In the genomic region with DNA sequence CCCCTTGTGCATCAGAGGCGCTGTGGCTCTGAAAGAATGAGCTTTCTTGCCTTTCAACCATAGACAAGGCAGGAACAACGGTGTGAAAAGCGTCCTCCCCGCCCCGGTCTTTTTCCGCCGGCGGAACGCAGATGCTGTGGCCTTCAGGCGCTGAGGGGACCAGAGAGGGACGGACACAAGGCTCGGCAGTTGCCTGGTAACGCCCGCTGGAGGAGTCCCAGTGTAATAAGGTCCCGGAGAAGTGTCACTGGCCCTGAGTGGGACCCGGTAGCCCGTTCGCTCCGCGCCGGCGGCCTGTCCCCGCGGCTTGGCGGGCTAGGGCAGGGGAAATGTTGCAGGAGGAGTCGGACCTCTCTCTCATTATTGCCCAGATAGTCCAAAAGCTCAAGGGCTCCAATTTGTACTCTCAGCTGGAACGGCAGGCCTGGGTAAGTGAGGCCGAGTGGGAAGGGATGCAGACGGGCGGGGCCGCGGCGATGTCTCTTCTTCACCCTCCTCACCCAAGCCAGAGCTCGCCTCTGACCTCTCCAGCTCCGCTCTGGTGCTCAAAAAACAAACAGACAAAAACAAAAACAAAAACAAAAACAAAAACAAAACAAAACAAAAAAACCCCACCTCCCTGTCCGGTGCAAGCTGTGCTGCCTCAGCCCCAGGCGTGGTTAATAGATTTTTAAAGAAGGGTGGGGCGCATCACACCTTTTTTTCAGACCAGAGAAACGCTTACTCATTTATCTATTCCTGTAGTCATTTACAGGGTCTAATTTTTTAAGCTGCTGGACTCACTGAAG, we compare ENCODE assay signal across 8 cellular contexts. TPM values are rescaled to one million over a fixed set of nuclear protein-coding genes. Genes with fewer than 3 reads are reported as not detected.
DNase-seq lines count a peak whose midpoint lies in the region; ATAC-seq and TF ChIP-seq lines count a peak whose summit lies in the region.

A gene with protein sequence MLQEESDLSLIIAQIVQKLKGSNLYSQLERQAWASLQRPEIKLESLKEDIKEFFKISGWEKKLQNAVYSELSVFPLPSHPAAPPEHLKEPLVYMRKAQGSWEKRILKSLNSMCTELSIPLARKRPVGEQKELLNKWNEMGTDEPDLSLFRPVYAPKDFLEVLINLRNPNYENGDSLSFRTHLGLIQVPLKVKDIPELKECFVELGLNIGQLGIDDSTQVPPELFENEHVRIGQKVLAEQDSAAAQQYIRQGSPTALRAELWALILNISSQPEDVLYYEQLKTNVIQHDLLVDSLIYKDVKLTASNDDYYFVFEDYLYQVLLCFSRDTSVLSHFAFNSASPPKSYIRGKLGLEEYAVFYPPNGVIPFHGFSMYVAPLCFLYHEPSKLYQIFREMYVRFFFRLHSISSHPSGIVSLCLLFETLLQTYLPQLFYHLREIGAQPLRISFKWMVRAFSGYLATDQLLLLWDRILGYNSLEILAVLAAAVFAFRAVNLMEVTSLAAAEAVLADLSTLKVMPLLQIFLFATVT (plus strand): TSS at position 220 of the 788 bp plus-strand sequence. CDS start 110 bp downstream, at position 330.

- peak within 1 kb of the TSS; percentile 44 to 75 for H3K4me3 ChIP-seq in CD4-positive, alpha-beta memory T cell (ENCODE audit: low read length in 2 of 2)
- H3K4me3 ChIP-seq in ectodermal cell (ENCODE audit: insufficient read depth, low read depth, low read length) (peak within 1 kb of the TSS; percentile 97), lung (peak within 1 kb of the TSS; percentile 90)

- H3K4me1 ChIP-seq in CD4-positive, alpha-beta memory T cell (ENCODE audit: insufficient read depth, low read length), result peaks cover 17% of the 10 kb centered on the region
- no peaks in the 10 kb centered on the region for H3K4me1 ChIP-seq in ectodermal cell (ENCODE audit: control insufficient read depth, insufficient read depth, low read length)
- peaks cover 0 to 3% of the 10 kb centered on the region in 2 donors for H3K4me1 ChIP-seq in lung (ENCODE audit: control insufficient read depth in 2 of 2, insufficient read depth in 2 of 2, low read length in 2 of 2)

- CTCF ChIA-PET in CD4-positive, alpha-beta memory T cell (lab: Charles Lee; ENCODE audit: partially characterized antibody), result interaction anchor here (0.6 to 1.4 kb wide), 10 partner anchors 27 to 722 kb away, joined by 3 to 5 read pairs (median 3); a partner anchor contains a TSS
- CTCF ChIA-PET in activated CD8-positive, alpha-beta T cell treated with anti-CD3 and anti-CD28 coated beads for 36 hours (lab: Charles Lee), result interaction anchor here (0.6 to 1.6 kb wide), 8 partner anchors 15 to 596 kb away, joined by 3 to 8 read pairs (median 4); no protein-coding TSS in a partner anchor

- peaks cover 1 to 2% of the 10 kb centered on the region in 2 donors for H3K27me3 Mint-ChIP-seq in CD4-positive, alpha-beta memory T cell
- H3K27me3 Mint-ChIP-seq in activated CD8-positive, alpha-beta T cell treated with anti-CD3 and anti-CD28 coated beads for 36 hours, result peaks cover 2% of the 10 kb centered on the region

- H3K4me3 Mint-ChIP-seq in CD4-positive, alpha-beta memory T cell, result peak within 1 kb of the TSS; percentile 91 to 99 (median 96)
- H3K4me3 Mint-ChIP-seq in activated CD8-positive, alpha-beta T cell treated with anti-CD3 and anti-CD28 coated beads for 36 hours, result peak within 1 kb of the TSS; percentile 96

- peaks cover 0 to 2% (median 0%) of the 10 kb centered on the region in 8 donors for H3K9me3 Mint-ChIP-seq in CD4-positive, alpha-beta memory T cell
- H3K9me3 Mint-ChIP-seq in activated CD8-positive, alpha-beta T cell treated with anti-CD3 and anti-CD28 coated beads for 36 hours, result no peaks in the 10 kb centered on the region

- peaks cover 6 to 9% of the 10 kb centered on the region in 2 donors for H3K36me3 Mint-ChIP-seq in CD4-positive, alpha-beta memory T cell
- H3K36me3 Mint-ChIP-seq in activated CD8-positive, alpha-beta T cell treated with anti-CD3 and anti-CD28 coated beads for 36 hours (ENCODE audit: low read depth), result no peaks in the 10 kb centered on the region

- TF ChIP-seq CTCF in activated CD8-positive, alpha-beta T cell treated with anti-CD3 and anti-CD28 coated beads for 36 hours (IDR thresholded peaks at IDR 0.05), result no peak
- no peak for TF ChIP-seq CTCF in lung (IDR thresholded peaks at IDR 0.05; ENCODE audit: control extremely low read depth, extremely low read depth)

- peak within 1 kb of the TSS; percentile 89 to 99 (median 98) for H3K27ac Mint-ChIP-seq in CD4-positive, alpha-beta memory T cell
- H3K27ac Mint-ChIP-seq in activated CD8-positive, alpha-beta T cell treated with anti-CD3 and anti-CD28 coated beads for 36 hours, result peak within 1 kb of the TSS; percentile 96

- intact Hi-C loops in CD4-positive, alpha-beta memory T cell (cut with micrococcal nuclease), result loop anchor here (1.0 to 10.0 kb wide), 7 partner anchors 273 to 1419 kb away; a partner anchor contains a TSS
- intact Hi-C loops in activated CD8-positive, alpha-beta T cell treated with anti-CD3 and anti-CD28 coated beads for 36 hours (cut with micrococcal nuclease), result loop anchor here (10.0 kb wide), 2 partner anchors 271 to 421 kb away; no protein-coding TSS in a partner anchor

- DNase-seq in CD4-positive, alpha-beta memory T cell, result peak; percentile 87 to 90 (median 89)
- DNase-seq in HK-2 (ENCODE audit: unreplicated experiment), result peak; percentile 92
- peak; percentile 44 for DNase-seq in NCI-H82 treated with DMSO at 0.1 percent for 48 hours (lab: John Stamatoyannopoulos, UW; ENCODE audit: unreplicated experiment)
- DNase-seq in activated CD8-positive, alpha-beta T cell treated with anti-CD3 and anti-CD28 coated beads for 36 hours, result peak; percentile 91
- peak; percentile 89 for DNase-seq in lung (ENCODE audit: low spot score)
- peak; percentile 77 to 79 (median 79) for DNase-seq in stimulated activated CD4-positive, alpha-beta T cell treated with anti-CD3 and anti-CD28 coated beads, TNF-alpha, amount 100 ng/mL, for 4 hours (ENCODE audit: low read depth in 3 of 3)

- H3K9me3 ChIP-seq in CD4-positive, alpha-beta memory T cell (ENCODE audit: control insufficient read depth in 1 of 2, low read length in 2 of 2), result no peaks in the 10 kb centered on the region
- H3K9me3 ChIP-seq in ectodermal cell (ENCODE audit: control insufficient read depth, low read length) (no peaks in the 10 kb centered on the region), lung (ENCODE audit: control insufficient read depth in 2 of 2, insufficient read depth in 1 of 2, low read length in 1 of 2) (no peaks in the 10 kb centered on the region)

- peak within 1 kb of the TSS; percentile 81 for H3K27ac ChIP-seq in CD4-positive, alpha-beta memory T cell (ENCODE audit: low read depth, low read length)
- no peak within 1 kb of the TSS for H3K27ac ChIP-seq in ectodermal cell (ENCODE audit: insufficient read depth, low read depth, low read length, poor library complexity, severe bottlenecking)
- H3K27ac ChIP-seq in lung (ENCODE audit: low read depth in 1 of 2, low read length in 1 of 2), result peak within 1 kb of the TSS; percentile 84 to 91

- peaks cover 18 to 38% (median 26%) of the 10 kb centered on the region in 4 donors for H3K4me1 Mint-ChIP-seq in CD4-positive, alpha-beta memory T cell
- peaks cover 21% of the 10 kb centered on the region for H3K4me1 Mint-ChIP-seq in activated CD8-positive, alpha-beta T cell treated with anti-CD3 and anti-CD28 coated beads for 36 hours (ENCODE audit: low read depth)

- no peaks in the 10 kb centered on the region for H3K27me3 ChIP-seq in CD4-positive, alpha-beta memory T cell (ENCODE audit: insufficient read depth, low read length)
- H3K27me3 ChIP-seq in ectodermal cell (ENCODE audit: control insufficient read depth, insufficient read depth, low read length, poor library complexity, severe bottlenecking) (no peaks in the 10 kb centered on the region), lung (ENCODE audit: control insufficient read depth, insufficient read depth) (no peaks in the 10 kb centered on the region)

- POLR2A ChIA-PET in CD4-positive, alpha-beta memory T cell (lab: Charles Lee; ENCODE audit: partially characterized antibody), result interaction anchor here (0.7 to 2.7 kb wide), 23 partner anchors 9 to 1272 kb away, joined by 3 to 43 read pairs (median 3); a partner anchor contains a TSS
- POLR2A ChIA-PET in activated CD8-positive, alpha-beta T cell treated with anti-CD3 and anti-CD28 coated beads for 36 hours (lab: Charles Lee), result interaction anchor here (0.7 to 1.8 kb wide), 7 partner anchors 9 to 274 kb away, joined by 3 to 8 read pairs (median 3); no protein-coding TSS in a partner anchor

- peak; percentile 100 for ATAC-seq in GM19455 (IDR thresholded peaks at IDR 0.05; ENCODE audit: unreplicated experiment)
- ATAC-seq in activated CD8-positive, alpha-beta T cell treated with anti-CD3 and anti-CD28 coated beads for 36 hours, result peak; percentile 96
- peak; percentile 100 for ATAC-seq in lung (ENCODE audit: insufficient read depth, low FRiP score)

- WGBS in ectodermal cell, 2 experiments, result 1 to 3% methylated on average over 39 of the region's 39 CpGs
- 0% methylated on average over 39 of the region's 39 CpGs for WGBS in lung, 2 donors

- no peaks in the 10 kb centered on the region for H3K36me3 ChIP-seq in CD4-positive, alpha-beta memory T cell (ENCODE audit: insufficient read depth, low read length)
- H3K36me3 ChIP-seq in ectodermal cell (ENCODE audit: control insufficient read depth, insufficient read depth, low read length) (no peaks in the 10 kb centered on the region), lung (ENCODE audit: control insufficient read depth in 2 of 2, insufficient read depth in 2 of 2, low read length in 2 of 2) (no peaks in the 10 kb centered on the region)

RNA-seq across cellular contexts. Expression of the gene that starts here (rescaled TPM):
- 1 to 10 TPM; 7.9 to 9.5 TPM for total RNA-seq in CD4-positive, alpha-beta memory T cell
- 1 to 10 TPM; 4.3 to 4.8 TPM for polyA plus RNA-seq in CD4-positive, alpha-beta memory T cell
- total RNA-seq in activated CD8-positive, alpha-beta T cell treated with anti-CD3 and anti-CD28 coated beads for 36 hours, result 1 to 10 TPM; 4.0 to 4.5 TPM
- 11.1 TPM for polyA plus RNA-seq in ectodermal cell (2013, experiment 1 of 4)
- polyA plus RNA-seq in ectodermal cell (2013, experiment 2 of 4), result 9.1 TPM
- polyA plus RNA-seq in ectodermal cell (2013, experiment 3 of 4), result 8.5 TPM
- polyA plus RNA-seq in ectodermal cell (2013, experiment 4 of 4), result 8.4 TPM
- total RNA-seq in lung, result 10 to 100 TPM; 13.2 to 41.6 TPM
- polyA plus RNA-seq in lung, result 1 to 10 TPM; 2.1 to 3.4 TPM
